Comparison of ENCODE assay signal across 16 cellular contexts in genomic region chr2:217491271-217491670, GRCh38.
"Had no signal": no experiment of that assay in that cellular context is flagged by ENCODE, and none has a peak within 500 bp of the region (broad histone marks: within the 10 kb centered on the region; RNA-seq: fewer than 3 reads in every experiment).

No MANE protein-coding gene starts in this region.

- H2AFZ ChIP-seq: parathyroid adenoma had no signal

- H3K27ac ChIP-seq: epithelial cell of prostate, gastrocnemius medialis, heart right ventricle, parathyroid adenoma, thoracic aorta had no signal

- DNase-seq: activated CD4-positive, alpha-beta T cell treated with anti-CD3 and anti-CD28 coated beads for 1 hour; activated CD4-positive, alpha-beta T cell treated with anti-CD3 and anti-CD28 coated beads, Interleukin-2, amount 50 U/mL, for 4 hours; activated naive CD4-positive, alpha-beta T cell treated with anti-CD3 and anti-CD28 coated beads for 36 hours; activated naive CD8-positive, alpha-beta T cell treated with anti-CD3 and anti-CD28 coated beads, Interleukin-2, amount 50 U/mL, for 24 hours; aorta; dermis blood vessel endothelial cell; gastrocnemius medialis; heart right ventricle; mammary epithelial cell; naive B cell; T-helper 2 cell had no signal

- H3K36me3 ChIP-seq: gastrocnemius medialis, heart right ventricle, thoracic aorta had no signal

- H3K9me3 ChIP-seq: gastrocnemius medialis, thoracic aorta had no signal

- H3K4me3 ChIP-seq: gastrocnemius medialis, heart right ventricle, thoracic aorta had no signal

- ATAC-seq: activated naive CD8-positive, alpha-beta T cell treated with anti-CD3 and anti-CD28 coated beads, Interleukin-2, amount 50 U/mL, for 24 hours; gastrocnemius medialis; left lobe of liver; stimulated activated effector memory CD8-positive, alpha-beta T cell treated with anti-CD3 and anti-CD28 coated beads, Interleukin-12 subunit alpha, Interleukin-12 subunit beta, amount 100 ng/mL, for 72 hours had no signal

- H3K27me3 ChIP-seq: gastrocnemius medialis, heart right ventricle had no signal

- H3K4me1 ChIP-seq: gastrocnemius medialis, heart right ventricle, parathyroid adenoma had no signal
